In the genomic region with DNA sequence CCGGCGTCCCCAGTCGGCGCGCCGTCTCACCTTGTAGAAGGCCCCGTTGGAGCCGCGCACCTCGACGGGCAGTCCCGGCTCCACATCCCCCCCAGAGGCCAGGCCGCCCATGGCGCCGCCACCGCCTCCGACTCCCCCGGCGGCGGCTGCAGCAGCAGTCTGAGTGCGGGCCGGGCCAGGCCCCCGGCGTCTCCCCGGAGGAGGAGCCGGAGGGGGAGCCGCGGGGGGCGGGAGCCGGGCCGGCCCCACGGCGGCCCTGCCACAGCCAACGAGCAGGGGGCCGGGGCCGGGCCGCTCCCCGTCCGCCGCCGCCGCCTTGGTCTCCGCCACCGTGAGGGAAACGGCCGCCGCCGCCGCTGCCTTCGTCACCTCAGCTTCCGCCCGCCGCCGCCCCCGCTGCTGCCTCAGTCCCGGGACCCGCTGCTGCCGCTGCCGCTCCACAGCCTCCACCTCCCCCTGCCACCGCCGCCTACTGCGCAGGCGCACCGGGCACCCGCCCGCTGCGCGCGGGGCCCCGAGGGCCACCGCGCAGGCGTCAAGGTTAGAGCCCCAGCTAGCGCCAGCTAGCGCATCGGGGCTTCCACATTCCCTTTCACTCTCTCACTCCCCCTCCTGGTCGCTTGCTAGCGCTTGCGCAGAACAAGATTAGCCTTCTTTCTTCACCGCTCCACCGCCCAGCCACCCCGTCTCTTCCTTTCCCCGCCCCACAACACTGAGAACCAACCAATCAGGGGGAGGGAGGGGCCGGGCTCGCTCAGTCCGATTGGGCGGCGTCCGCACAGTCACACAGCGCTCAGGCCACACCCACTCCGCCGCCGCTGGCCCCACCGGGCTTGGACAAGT, we compare ENCODE assay signal across 1 cellular context.
TF ChIP-seq lines count a peak whose summit lies in the region.

A gene (minus strand): TSS at position 476 of the 843 bp plus-strand sequence. CDS start 365 bp downstream, at position 111.

TF ChIP-seq in K562, 482 proteins besides CTCF, POLR2A, EP300 and RAD21 (continued from another document and continues in another):
- TF ChIP-seq, protein P1, sequence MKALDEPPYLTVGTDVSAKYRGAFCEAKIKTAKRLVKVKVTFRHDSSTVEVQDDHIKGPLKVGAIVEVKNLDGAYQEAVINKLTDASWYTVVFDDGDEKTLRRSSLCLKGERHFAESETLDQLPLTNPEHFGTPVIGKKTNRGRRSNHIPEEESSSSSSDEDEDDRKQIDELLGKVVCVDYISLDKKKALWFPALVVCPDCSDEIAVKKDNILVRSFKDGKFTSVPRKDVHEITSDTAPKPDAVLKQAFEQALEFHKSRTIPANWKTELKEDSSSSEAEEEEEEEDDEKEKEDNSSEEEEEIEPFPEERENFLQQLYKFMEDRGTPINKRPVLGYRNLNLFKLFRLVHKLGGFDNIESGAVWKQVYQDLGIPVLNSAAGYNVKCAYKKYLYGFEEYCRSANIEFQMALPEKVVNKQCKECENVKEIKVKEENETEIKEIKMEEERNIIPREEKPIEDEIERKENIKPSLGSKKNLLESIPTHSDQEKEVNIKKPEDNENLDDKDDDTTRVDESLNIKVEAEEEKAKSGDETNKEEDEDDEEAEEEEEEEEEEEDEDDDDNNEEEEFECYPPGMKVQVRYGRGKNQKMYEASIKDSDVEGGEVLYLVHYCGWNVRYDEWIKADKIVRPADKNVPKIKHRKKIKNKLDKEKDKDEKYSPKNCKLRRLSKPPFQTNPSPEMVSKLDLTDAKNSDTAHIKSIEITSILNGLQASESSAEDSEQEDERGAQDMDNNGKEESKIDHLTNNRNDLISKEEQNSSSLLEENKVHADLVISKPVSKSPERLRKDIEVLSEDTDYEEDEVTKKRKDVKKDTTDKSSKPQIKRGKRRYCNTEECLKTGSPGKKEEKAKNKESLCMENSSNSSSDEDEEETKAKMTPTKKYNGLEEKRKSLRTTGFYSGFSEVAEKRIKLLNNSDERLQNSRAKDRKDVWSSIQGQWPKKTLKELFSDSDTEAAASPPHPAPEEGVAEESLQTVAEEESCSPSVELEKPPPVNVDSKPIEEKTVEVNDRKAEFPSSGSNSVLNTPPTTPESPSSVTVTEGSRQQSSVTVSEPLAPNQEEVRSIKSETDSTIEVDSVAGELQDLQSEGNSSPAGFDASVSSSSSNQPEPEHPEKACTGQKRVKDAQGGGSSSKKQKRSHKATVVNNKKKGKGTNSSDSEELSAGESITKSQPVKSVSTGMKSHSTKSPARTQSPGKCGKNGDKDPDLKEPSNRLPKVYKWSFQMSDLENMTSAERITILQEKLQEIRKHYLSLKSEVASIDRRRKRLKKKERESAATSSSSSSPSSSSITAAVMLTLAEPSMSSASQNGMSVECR (CRISPR knock-in tag; IDR thresholded peaks at IDR 0.05), result 0 out of 2 replicates have a peak, but pooled peaks have one; percentile 28
- no peak for TF ChIP-seq PHF21A (IDR thresholded peaks at IDR 0.05; ENCODE audit: borderline replicate concordance, low read depth)
- TF ChIP-seq LARP7 (IDR thresholded peaks at IDR 0.05), result no peak
- TF ChIP-seq, protein P2, sequence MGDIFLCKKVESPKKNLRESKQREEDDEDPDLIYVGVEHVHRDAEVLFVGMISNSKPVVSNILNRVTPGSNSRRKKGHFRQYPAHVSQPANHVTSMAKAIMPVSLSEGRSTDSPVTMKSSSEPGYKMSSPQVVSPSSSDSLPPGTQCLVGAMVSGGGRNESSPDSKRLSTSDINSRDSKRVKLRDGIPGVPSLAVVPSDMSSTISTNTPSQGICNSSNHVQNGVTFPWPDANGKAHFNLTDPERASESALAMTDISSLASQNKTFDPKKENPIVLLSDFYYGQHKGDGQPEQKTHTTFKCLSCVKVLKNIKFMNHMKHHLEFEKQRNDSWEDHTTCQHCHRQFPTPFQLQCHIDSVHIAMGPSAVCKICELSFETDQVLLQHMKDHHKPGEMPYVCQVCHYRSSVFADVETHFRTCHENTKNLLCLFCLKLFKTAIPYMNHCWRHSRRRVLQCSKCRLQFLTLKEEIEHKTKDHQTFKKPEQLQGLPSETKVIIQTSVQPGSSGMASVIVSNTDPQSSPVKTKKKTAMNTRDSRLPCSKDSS (IDR thresholded peaks at IDR 0.05; ENCODE audit: low read depth, partially characterized antibody), result no peak
- TF ChIP-seq CREM (IDR thresholded peaks at IDR 0.05; ENCODE audit: low read depth), result peak; percentile 58; the same call in 1 of the 2 replicates
- no peak for TF ChIP-seq ZNF75A (CRISPR knock-in tag; IDR thresholded peaks at IDR 0.05)
- peak; percentile 56; the same call in 1 of the 2 replicates for TF ChIP-seq HDGF (IDR thresholded peaks at IDR 0.05)
- TF ChIP-seq SNRNP70 (optimal IDR thresholded peaks at IDR 0.05; ENCODE audit: low read depth, low read length), result no peak
- TF ChIP-seq POLR2G (IDR thresholded peaks at IDR 0.05; ENCODE audit: low read depth, low read length), result peak; percentile 76
- TF ChIP-seq, protein P3, sequence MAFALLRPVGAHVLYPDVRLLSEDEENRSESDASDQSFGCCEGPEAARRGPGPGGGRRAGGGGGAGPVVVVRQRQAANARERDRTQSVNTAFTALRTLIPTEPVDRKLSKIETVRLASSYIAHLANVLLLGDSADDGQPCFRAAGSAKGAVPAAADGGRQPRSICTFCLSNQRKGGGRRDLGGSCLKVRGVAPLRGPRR (CRISPR knock-in tag; IDR thresholded peaks at IDR 0.05), result no peak
- TF ChIP-seq IFI16 (CRISPR knock-in tag; IDR thresholded peaks at IDR 0.05), result no peak
- TF ChIP-seq SP2 (IDR thresholded peaks at IDR 0.05; ENCODE audit: extremely low read depth, low read depth, low read length, poor library complexity, severe bottlenecking), result peak; percentile 31
- TF ChIP-seq NFYB (IDR thresholded peaks at IDR 0.05; ENCODE audit: extremely low read depth, insufficient read length), result peak; percentile 67
- TF ChIP-seq, protein P4, sequence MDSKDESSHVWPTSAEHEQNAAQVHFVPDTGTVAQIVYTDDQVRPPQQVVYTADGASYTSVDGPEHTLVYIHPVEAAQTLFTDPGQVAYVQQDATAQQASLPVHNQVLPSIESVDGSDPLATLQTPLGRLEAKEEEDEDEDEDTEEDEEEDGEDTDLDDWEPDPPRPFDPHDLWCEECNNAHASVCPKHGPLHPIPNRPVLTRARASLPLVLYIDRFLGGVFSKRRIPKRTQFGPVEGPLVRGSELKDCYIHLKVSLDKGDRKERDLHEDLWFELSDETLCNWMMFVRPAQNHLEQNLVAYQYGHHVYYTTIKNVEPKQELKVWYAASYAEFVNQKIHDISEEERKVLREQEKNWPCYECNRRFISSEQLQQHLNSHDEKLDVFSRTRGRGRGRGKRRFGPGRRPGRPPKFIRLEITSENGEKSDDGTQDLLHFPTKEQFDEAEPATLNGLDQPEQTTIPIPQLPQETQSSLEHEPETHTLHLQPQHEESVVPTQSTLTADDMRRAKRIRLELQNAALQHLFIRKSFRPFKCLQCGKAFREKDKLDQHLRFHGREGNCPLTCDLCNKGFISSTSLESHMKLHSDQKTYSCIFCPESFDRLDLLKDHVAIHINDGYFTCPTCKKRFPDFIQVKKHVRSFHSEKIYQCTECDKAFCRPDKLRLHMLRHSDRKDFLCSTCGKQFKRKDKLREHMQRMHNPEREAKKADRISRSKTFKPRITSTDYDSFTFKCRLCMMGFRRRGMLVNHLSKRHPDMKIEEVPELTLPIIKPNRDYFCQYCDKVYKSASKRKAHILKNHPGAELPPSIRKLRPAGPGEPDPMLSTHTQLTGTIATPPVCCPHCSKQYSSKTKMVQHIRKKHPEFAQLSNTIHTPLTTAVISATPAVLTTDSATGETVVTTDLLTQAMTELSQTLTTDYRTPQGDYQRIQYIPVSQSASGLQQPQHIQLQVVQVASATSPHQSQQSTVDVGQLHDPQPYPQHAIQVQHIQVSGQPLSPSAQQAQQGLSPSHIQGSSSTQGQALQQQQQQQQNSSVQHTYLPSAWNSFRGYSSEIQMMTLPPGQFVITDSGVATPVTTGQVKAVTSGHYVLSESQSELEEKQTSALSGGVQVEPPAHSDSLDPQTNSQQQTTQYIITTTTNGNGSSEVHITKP (IDR thresholded peaks at IDR 0.05; ENCODE audit: partially characterized antibody), result no peak
- no peak for TF ChIP-seq PURB (CRISPR knock-in tag; IDR thresholded peaks at IDR 0.05; ENCODE audit: low read depth)
- TF ChIP-seq, protein P5, sequence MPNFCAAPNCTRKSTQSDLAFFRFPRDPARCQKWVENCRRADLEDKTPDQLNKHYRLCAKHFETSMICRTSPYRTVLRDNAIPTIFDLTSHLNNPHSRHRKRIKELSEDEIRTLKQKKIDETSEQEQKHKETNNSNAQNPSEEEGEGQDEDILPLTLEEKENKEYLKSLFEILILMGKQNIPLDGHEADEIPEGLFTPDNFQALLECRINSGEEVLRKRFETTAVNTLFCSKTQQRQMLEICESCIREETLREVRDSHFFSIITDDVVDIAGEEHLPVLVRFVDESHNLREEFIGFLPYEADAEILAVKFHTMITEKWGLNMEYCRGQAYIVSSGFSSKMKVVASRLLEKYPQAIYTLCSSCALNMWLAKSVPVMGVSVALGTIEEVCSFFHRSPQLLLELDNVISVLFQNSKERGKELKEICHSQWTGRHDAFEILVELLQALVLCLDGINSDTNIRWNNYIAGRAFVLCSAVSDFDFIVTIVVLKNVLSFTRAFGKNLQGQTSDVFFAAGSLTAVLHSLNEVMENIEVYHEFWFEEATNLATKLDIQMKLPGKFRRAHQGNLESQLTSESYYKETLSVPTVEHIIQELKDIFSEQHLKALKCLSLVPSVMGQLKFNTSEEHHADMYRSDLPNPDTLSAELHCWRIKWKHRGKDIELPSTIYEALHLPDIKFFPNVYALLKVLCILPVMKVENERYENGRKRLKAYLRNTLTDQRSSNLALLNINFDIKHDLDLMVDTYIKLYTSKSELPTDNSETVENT (CRISPR knock-in tag; IDR thresholded peaks at IDR 0.05), result peak; percentile 84
- TF ChIP-seq, protein P6, sequence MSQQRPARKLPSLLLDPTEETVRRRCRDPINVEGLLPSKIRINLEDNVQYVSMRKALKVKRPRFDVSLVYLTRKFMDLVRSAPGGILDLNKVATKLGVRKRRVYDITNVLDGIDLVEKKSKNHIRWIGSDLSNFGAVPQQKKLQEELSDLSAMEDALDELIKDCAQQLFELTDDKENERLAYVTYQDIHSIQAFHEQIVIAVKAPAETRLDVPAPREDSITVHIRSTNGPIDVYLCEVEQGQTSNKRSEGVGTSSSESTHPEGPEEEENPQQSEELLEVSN (IDR thresholded peaks at IDR 0.05; ENCODE audit: borderline replicate concordance in 1 of 2, extremely low read depth in 1 of 2, insufficient read depth in 1 of 2, insufficient read length in 1 of 2, low read depth in 1 of 2, low read length in 1 of 2, poor library complexity in 1 of 2, severe bottlenecking in 1 of 2), result peak in 1 of 2 experiments; percentile 32
- no peak for TF ChIP-seq PRMT5 (CRISPR knock-in tag; IDR thresholded peaks at IDR 0.05)
- TF ChIP-seq XRCC5 (IDR thresholded peaks at IDR 0.05; ENCODE audit: low read depth, low read length), result peak; percentile 54; the same call in 1 of the 2 replicates
- TF ChIP-seq NFATC3 (IDR thresholded peaks at IDR 0.05), result no peak
- TF ChIP-seq TEAD4 (IDR thresholded peaks at IDR 0.05; ENCODE audit: low read length), result peak; percentile 44; the same call in 1 of the 2 replicates
- TF ChIP-seq TEAD4 (CRISPR knock-in tag; IDR thresholded peaks at IDR 0.05; ENCODE audit: borderline replicate concordance), result no peak
- TF ChIP-seq FOSL1 (tag; conservative IDR thresholded peaks at IDR 0.05), result no peak
- no peak for TF ChIP-seq SOX6 (IDR thresholded peaks at IDR 0.05)
- no peak for TF ChIP-seq SREBF2 (CRISPR knock-in tag; IDR thresholded peaks at IDR 0.05)
- TF ChIP-seq MCM2 (IDR thresholded peaks at IDR 0.05; ENCODE audit: low read depth), result no peak
- TF ChIP-seq, protein P7, sequence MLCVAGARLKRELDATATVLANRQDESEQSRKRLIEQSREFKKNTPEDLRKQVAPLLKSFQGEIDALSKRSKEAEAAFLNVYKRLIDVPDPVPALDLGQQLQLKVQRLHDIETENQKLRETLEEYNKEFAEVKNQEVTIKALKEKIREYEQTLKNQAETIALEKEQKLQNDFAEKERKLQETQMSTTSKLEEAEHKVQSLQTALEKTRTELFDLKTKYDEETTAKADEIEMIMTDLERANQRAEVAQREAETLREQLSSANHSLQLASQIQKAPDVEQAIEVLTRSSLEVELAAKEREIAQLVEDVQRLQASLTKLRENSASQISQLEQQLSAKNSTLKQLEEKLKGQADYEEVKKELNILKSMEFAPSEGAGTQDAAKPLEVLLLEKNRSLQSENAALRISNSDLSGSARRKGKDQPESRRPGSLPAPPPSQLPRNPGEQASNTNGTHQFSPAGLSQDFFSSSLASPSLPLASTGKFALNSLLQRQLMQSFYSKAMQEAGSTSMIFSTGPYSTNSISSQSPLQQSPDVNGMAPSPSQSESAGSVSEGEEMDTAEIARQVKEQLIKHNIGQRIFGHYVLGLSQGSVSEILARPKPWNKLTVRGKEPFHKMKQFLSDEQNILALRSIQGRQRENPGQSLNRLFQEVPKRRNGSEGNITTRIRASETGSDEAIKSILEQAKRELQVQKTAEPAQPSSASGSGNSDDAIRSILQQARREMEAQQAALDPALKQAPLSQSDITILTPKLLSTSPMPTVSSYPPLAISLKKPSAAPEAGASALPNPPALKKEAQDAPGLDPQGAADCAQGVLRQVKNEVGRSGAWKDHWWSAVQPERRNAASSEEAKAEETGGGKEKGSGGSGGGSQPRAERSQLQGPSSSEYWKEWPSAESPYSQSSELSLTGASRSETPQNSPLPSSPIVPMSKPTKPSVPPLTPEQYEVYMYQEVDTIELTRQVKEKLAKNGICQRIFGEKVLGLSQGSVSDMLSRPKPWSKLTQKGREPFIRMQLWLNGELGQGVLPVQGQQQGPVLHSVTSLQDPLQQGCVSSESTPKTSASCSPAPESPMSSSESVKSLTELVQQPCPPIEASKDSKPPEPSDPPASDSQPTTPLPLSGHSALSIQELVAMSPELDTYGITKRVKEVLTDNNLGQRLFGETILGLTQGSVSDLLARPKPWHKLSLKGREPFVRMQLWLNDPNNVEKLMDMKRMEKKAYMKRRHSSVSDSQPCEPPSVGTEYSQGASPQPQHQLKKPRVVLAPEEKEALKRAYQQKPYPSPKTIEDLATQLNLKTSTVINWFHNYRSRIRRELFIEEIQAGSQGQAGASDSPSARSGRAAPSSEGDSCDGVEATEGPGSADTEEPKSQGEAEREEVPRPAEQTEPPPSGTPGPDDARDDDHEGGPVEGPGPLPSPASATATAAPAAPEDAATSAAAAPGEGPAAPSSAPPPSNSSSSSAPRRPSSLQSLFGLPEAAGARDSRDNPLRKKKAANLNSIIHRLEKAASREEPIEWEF (CRISPR knock-in tag; IDR thresholded peaks at IDR 0.05), result no peak
- TF ChIP-seq, protein P8, sequence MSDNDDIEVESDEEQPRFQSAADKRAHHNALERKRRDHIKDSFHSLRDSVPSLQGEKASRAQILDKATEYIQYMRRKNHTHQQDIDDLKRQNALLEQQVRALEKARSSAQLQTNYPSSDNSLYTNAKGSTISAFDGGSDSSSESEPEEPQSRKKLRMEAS (CRISPR knock-in tag; IDR thresholded peaks at IDR 0.05), result no peak
- TF ChIP-seq ZKSCAN3 (CRISPR knock-in tag; IDR thresholded peaks at IDR 0.05), result no peak
- TF ChIP-seq ASH1L (IDR thresholded peaks at IDR 0.05; ENCODE audit: borderline replicate concordance, low read depth, partially characterized antibody), result peak; percentile 67
- 0 out of 2 replicates have a peak, but pooled peaks have one; percentile 3 for TF ChIP-seq JUN (IDR thresholded peaks at IDR 0.05; ENCODE audit: borderline replicate concordance, low read depth, low read length)
- TF ChIP-seq JUN (CRISPR knock-in tag; IDR thresholded peaks at IDR 0.05; ENCODE audit: borderline replicate concordance), result no peak
- TF ChIP-seq EGR1 (conservative IDR thresholded peaks at IDR 0.05), result peak; percentile 50; the same call in 1 of the 2 replicates
- no peak for TF ChIP-seq TARDBP (IDR thresholded peaks at IDR 0.05)
- TF ChIP-seq, protein P9, sequence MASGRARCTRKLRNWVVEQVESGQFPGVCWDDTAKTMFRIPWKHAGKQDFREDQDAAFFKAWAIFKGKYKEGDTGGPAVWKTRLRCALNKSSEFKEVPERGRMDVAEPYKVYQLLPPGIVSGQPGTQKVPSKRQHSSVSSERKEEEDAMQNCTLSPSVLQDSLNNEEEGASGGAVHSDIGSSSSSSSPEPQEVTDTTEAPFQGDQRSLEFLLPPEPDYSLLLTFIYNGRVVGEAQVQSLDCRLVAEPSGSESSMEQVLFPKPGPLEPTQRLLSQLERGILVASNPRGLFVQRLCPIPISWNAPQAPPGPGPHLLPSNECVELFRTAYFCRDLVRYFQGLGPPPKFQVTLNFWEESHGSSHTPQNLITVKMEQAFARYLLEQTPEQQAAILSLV (tag; IDR thresholded peaks at IDR 0.05), result no peak
